ENCODE assay signal across 10 cellular contexts in the genomic region with DNA sequence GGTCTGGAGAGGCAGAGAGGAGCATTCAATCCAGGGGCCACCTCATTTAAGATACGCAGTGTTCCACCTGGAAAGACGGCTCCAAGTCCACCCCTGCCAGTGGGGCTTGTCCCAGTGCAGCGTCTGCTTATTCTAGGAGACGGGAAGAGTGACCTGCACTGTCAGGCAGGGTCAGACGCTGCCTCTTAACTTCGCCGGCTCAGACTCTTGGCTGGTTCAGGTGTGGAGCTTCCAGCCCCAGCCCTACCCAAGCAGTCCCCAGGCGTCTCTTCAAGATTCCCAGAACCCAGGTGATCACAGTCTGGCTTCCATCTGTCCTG.
A peak's percentile ranks its signal among the peaks of the same experiment; 100 is the strongest.
DNase-seq lines count a peak whose midpoint lies in the region; TF ChIP-seq lines count a peak whose summit lies in the region.
"Had no signal": no experiment of that assay in that cellular context is flagged by ENCODE, and none has a peak within 500 bp of the region (broad histone marks: within the 10 kb centered on the region; RNA-seq: fewer than 3 reads in every experiment).

No MANE protein-coding gene starts in this region.

- peaks cover 28% of the 10 kb centered on the region for H3F3A ChIP-seq in neural progenitor cell (ENCODE audit: low read depth)

- H4K20me1 ChIP-seq in neural progenitor cell (ENCODE audit: low read depth): peaks cover 15% of the 10 kb centered on the region

- H3K36me3 ChIP-seq in HUES48 (ENCODE audit: control insufficient read depth, insufficient read depth, low read length) (no peaks in the 10 kb centered on the region), neural progenitor cell (no peaks in the 10 kb centered on the region), vagina (no peaks in the 10 kb centered on the region)

- H3K27ac Mint-ChIP-seq in neural progenitor cell: no peak overlapping the region
- H3K27ac Mint-ChIP-seq: B cell; CD8-positive, alpha-beta T cell had no signal

- H3K4me1 Mint-ChIP-seq in neural progenitor cell: peaks cover 43% of the 10 kb centered on the region

- no peaks in the 10 kb centered on the region for H3K9me3 Mint-ChIP-seq in neural progenitor cell
- H3K9me3 Mint-ChIP-seq: CD8-positive, alpha-beta T cell had no signal

- H3K4me3 Mint-ChIP-seq in neural progenitor cell: no peak overlapping the region
- H3K4me3 Mint-ChIP-seq: B cell; CD8-positive, alpha-beta T cell had no signal

- H3K4me3 ChIP-seq in HUES48 (ENCODE audit: low read depth, low read length): peak overlapping the region; percentile 37
- H3K4me3 ChIP-seq in neural progenitor cell: peak overlapping the region; percentile 37
- H3K4me3 ChIP-seq in vagina: no peak overlapping the region

- no peaks in the 10 kb centered on the region for H3K79me2 ChIP-seq in neural progenitor cell (ENCODE audit: low read depth)

- no peak for TF ChIP-seq CTCF in neural progenitor cell (IDR thresholded peaks at IDR 0.05)
- no peak for TF ChIP-seq CTCF in vagina (IDR thresholded peaks at IDR 0.05)

- H3K27me3 ChIP-seq in HUES48 (ENCODE audit: control insufficient read depth, insufficient read depth, low read length): peaks cover 24% of the 10 kb centered on the region
- H3K27me3 ChIP-seq in neural progenitor cell: peaks cover 53% of the 10 kb centered on the region
- H3K27me3 ChIP-seq in vagina: peaks cover 4% of the 10 kb centered on the region

- H3K27ac ChIP-seq in HUES48 (ENCODE audit: low read depth, low read length) (no peak overlapping the region), neural progenitor cell (no peak overlapping the region), vagina (no peak overlapping the region)

- peak; percentile 86 for DNase-seq in DMS53 (lab: John Stamatoyannopoulos, UW)
- DNase-seq in SW480 (ENCODE audit: low spot score): peak; percentile 58
- no peak for DNase-seq in neural progenitor cell (ENCODE audit: low spot score)
- no peak for DNase-seq in NCI-H2107 treated with DMSO at 0.1 percent for 48 hours (lab: John Stamatoyannopoulos, UW; ENCODE audit: unreplicated experiment)
- DNase-seq in vagina (ENCODE audit: extremely low spot score in 2 of 2): no peak
- DNase-seq in glomerular visceral epithelial cell (ENCODE audit: extremely low spot score): no peak
- DNase-seq: NCI-H1092 treated with DMSO at 0.1 percent for 48 hours had no signal

- no peaks in the 10 kb centered on the region for H3K36me3 Mint-ChIP-seq in neural progenitor cell
- H3K36me3 Mint-ChIP-seq: CD8-positive, alpha-beta T cell had no signal

- no peak overlapping the region for H3K9ac ChIP-seq in HUES48 (ENCODE audit: low read depth, low read length)
- no peak overlapping the region for H3K9ac ChIP-seq in neural progenitor cell

- H3K9me3 ChIP-seq in HUES48 (ENCODE audit: control insufficient read depth, insufficient read depth, low read length) (no peaks in the 10 kb centered on the region), neural progenitor cell (ENCODE audit: low read depth) (no peaks in the 10 kb centered on the region), vagina (no peaks in the 10 kb centered on the region)

- peaks cover 19% of the 10 kb centered on the region for H3K27me3 Mint-ChIP-seq in neural progenitor cell (ENCODE audit: insufficient read depth, low read depth)

- H3K4me1 ChIP-seq in HUES48 (ENCODE audit: control insufficient read depth, insufficient read depth, low read length) (peaks cover 17% of the 10 kb centered on the region), neural progenitor cell (peaks cover 13% of the 10 kb centered on the region), vagina (peaks cover 9% of the 10 kb centered on the region)

- no peak for TF ChIP-seq POLR2A in vagina (IDR thresholded peaks at IDR 0.05)

- peak overlapping the region; percentile 79 for H3K4me2 ChIP-seq in neural progenitor cell

- intact Hi-C loops in vagina (cut with DNase I): loop anchor here (2.0 to 10.0 kb wide), 2 partner anchors 212 to 382 kb away; no protein-coding TSS in a partner anchor

- no peak overlapping the region for H2AFZ ChIP-seq in neural progenitor cell (replicated peaks)

Comparison
In these comparisons a context has a peak if more than half of its experiments do, and no peak if none do; other contexts are left out.
1. DNase-seq: peak in DMS53 (single experiment) and SW480 (single experiment); none in neural progenitor cell (single experiment), NCI-H2107 treated with DMSO at 0.1 percent for 48 hours (single experiment), vagina (0 of 2) and glomerular visceral epithelial cell (single experiment).
2. H3K4me3 ChIP-seq: peak in HUES48 (single experiment) and neural progenitor cell (single experiment); none in vagina (0 of 2).